10 cellular contexts compared by ENCODE assay signal in genomic region chr6:166774770-166775169, GRCh38.
A peak's percentile ranks its signal among the peaks of the same experiment; 100 is the strongest.
DNase-seq lines count a peak whose midpoint lies in the region; TF ChIP-seq lines count a peak whose summit lies in the region.
"Had no signal": no experiment of that assay in that cellular context is flagged by ENCODE, and none has a peak within 500 bp of the region (broad histone marks: within the 10 kb centered on the region; RNA-seq: fewer than 3 reads in every experiment).

No MANE protein-coding gene starts in this region.

- DNase-seq in NCI-H748 (lab: John Stamatoyannopoulos, UW; ENCODE audit: unreplicated experiment): peak; percentile 47
- DNase-seq in NCI-H748 treated with DMSO at 0.1 percent for 48 hours (lab: John Stamatoyannopoulos, UW): no peak
- no peak for DNase-seq in LNCaP clone FGC (ENCODE audit: low read depth)
- peak; percentile 14 for DNase-seq in SW480 (ENCODE audit: low spot score)
- peak; percentile 20 for DNase-seq in ureter (ENCODE audit: low spot score)
- DNase-seq in NCI-H2171 (lab: John Stamatoyannopoulos, UW): no peak
- DNase-seq in NCI-H1930 (lab: John Stamatoyannopoulos, UW): no peak
- DNase-seq: GOT3, NCI-H1436 treated with DMSO at 0.1 percent for 48 hours, SIG-M5 had no signal

- H3K4me3 ChIP-seq in LNCaP clone FGC (ENCODE audit: low read depth, low read length): no peak overlapping the region

- peak; percentile 39 for TF ChIP-seq CTCF in LNCaP clone FGC (IDR thresholded peaks at IDR 0.05; ENCODE audit: control insufficient read depth, extremely low read depth, insufficient read depth)

Comparison
In these comparisons a context has a peak if more than half of its experiments do, and no peak if none do; other contexts are left out.
1. DNase-seq: peak in NCI-H748 (single experiment), SW480 (single experiment) and ureter (single experiment); none in NCI-H748 treated with DMSO at 0.1 percent for 48 hours (single experiment), LNCaP clone FGC (single experiment), NCI-H2171 (single experiment) and NCI-H1930 (0 of 2).